ENCODE assay signal across 23 cellular contexts in the genomic region with DNA sequence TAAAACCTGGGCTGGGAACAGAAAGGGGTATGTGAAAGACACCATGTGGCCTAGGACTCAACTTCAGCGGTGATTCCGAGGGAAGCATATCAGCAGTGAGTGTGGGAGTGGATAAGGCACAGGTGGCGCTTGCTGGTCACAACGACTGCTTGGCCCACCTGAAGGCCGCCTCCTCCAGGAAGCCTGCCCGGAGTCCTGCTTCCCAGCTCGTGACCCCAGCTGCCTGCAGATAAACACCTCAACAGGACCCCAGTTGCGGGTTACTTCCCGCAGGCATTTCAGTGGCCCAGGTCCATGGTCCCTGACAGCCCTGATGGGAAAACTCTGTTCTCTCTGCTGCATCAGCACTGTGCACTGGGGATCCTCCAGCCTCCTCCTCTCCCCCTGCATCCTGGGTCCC. TPM values are rescaled to one million over a fixed set of nuclear protein-coding genes. Genes with fewer than 3 reads are reported as not detected.
"Had no signal": no experiment of that assay in that cellular context is flagged by ENCODE, and none has a peak within 500 bp of the region (broad histone marks: within the 10 kb centered on the region; RNA-seq: fewer than 3 reads in every experiment).

No MANE protein-coding gene starts in this region.

- H3K27me3 ChIP-seq: right lobe of liver had no signal

- H3K9me3 ChIP-seq: esophagus squamous epithelium, right lobe of liver, suprapubic skin, tibial artery had no signal

- H3K4me1 ChIP-seq: esophagus squamous epithelium, right lobe of liver, suprapubic skin, tibial artery had no signal

- H3K36me3 ChIP-seq: cardiac muscle cell, esophagus squamous epithelium, right lobe of liver, suprapubic skin, tibial artery had no signal

- DNase-seq: activated CD4-positive, alpha-beta memory T cell treated with anti-CD3 and anti-CD28 coated beads for 36 hours; activated CD4-positive, alpha-beta T cell treated with anti-CD3 and anti-CD28 coated beads, Interleukin-2, amount 10 ng/mL, durations not matched to agents 24 days and 14 days; activated CD4-positive, CD25-positive, alpha-beta regulatory T cell treated with anti-CD3 and anti-CD28 coated beads, Interleukin-2, amount 50 U/mL, for 72 hours; activated CD8-positive, alpha-beta memory T cell treated with anti-CD3 and anti-CD28 coated beads, Interleukin-2, amount 50 U/mL, for 48 hours; activated T-cell treated with anti-CD3 and anti-CD28 coated beads, Interleukin-2, amount 50 U/mL, for 24 hours; anterior cingulate cortex; cortex of kidney; esophagus squamous epithelium; foreskin melanocyte; midbrain; naive thymus-derived CD4-positive, alpha-beta T cell; occipital lobe; small intestine; stimulated activated CD4-positive, alpha-beta T cell treated with anti-CD3 and anti-CD28 coated beads, Interleukin-15, amount 100 ng/mL, for 24 hours; stimulated activated CD4-positive, alpha-beta T cell treated with anti-CD3 and anti-CD28 coated beads, Interleukin-2, amount 100 ng/mL, for 24 hours; stimulated activated naive B cell treated with anti-CD40 and anti-IgM and Interleukin-4, amounts not matched to agents 10 μg/mL and 1 μg/mL and 100 μg/mL, for 72 hours; T-helper 2 cell had no signal

- ATAC-seq: naive thymus-derived CD4-positive, alpha-beta T cell; right lobe of liver; stimulated activated naive B cell treated with anti-CD40 and anti-IgM and Interleukin-4, amounts not matched to agents 10 μg/mL and 1 μg/mL and 100 μg/mL, for 72 hours had no signal

- H3K4me3 ChIP-seq: cardiac muscle cell, esophagus squamous epithelium, right lobe of liver, suprapubic skin, tibial artery had no signal

- FAIRE-seq: small intestine had no signal

- H3K27ac ChIP-seq: cardiac muscle cell, esophagus squamous epithelium, right lobe of liver, suprapubic skin, tibial artery had no signal

RNA-seq across cellular contexts. Expression of gene FCN1, which starts 51.7 kb away (rescaled TPM):
- total RNA-seq: activated CD4-positive, alpha-beta memory T cell treated with anti-CD3 and anti-CD28 coated beads for 36 hours; activated CD4-positive, alpha-beta T cell treated with anti-CD3 and anti-CD28 coated beads, Interleukin-2, amount 10 ng/mL, durations not matched to agents 24 days and 14 days; cardiac muscle cell; glomerular endothelial cell had no signal
- polyA plus RNA-seq: cardiac muscle cell, neural cell had no signal
